Comparison of ENCODE assay signal across 1 cellular context in the genomic region with DNA sequence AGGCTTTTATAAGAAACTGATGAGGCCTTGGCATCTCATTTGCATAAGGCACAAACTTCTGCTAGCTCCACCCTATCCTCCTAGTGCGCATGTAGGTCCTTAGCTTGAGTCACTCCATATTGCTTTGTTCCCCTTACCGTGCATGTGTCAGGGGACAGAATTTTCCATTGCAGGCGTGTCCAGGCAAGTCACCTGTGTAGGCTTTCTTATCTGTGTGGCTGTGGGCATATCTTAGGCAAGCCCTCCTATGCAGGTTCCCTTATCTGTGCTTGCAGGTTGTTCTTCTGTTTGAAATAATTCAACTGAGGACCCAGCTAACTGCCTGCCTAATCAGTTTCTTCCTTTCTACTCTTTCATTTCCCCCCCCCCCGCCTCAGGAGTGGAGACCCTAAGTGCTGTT.
TF ChIP-seq lines count a peak whose summit lies in the region.

No MANE protein-coding gene starts in this region.

TF ChIP-seq in H1, 55 proteins besides CTCF, POLR2A, EP300 and RAD21 (continued from another document):
- TF ChIP-seq ATF2 (IDR thresholded peaks at IDR 0.05; ENCODE audit: low read length), result no peak
- TF ChIP-seq CHD2 (IDR thresholded peaks at IDR 0.05; ENCODE audit: low read length), result no peak
- no peak for TF ChIP-seq RNF2 (IDR thresholded peaks at IDR 0.05; ENCODE audit: borderline replicate concordance, low read depth, low read length, missing control alignments, poor library complexity, severe bottlenecking)
- TF ChIP-seq CREB1 (IDR thresholded peaks at IDR 0.05), result no peak
- TF ChIP-seq SUZ12 (IDR thresholded peaks at IDR 0.05; ENCODE audit: low read length), result no peak
- TF ChIP-seq TBP (IDR thresholded peaks at IDR 0.05; ENCODE audit: low read depth, low read length), result no peak
- TF ChIP-seq SP2 (IDR thresholded peaks at IDR 0.05; ENCODE audit: low read length), result no peak
TF ChIP-seq in H1: peak in this region for 0.
